In genomic region chr21:36399736-36400135, GRCh38 we compare ENCODE assay signal across 6 cellular contexts. TPM values are rescaled to one million over a fixed set of nuclear protein-coding genes. Genes with fewer than 3 reads are reported as not detected.
A peak's percentile ranks its signal among the peaks of the same experiment; 100 is the strongest.
DNase-seq lines count a peak whose midpoint lies in the region; ATAC-seq and TF ChIP-seq lines count a peak whose summit lies in the region.
"Not testable (repeated sequence)": the region's sequence is repeated elsewhere in the genome, so short reads cannot be mapped to it uniquely, and the experiment has no call there.
"Had no signal": no experiment of that assay in that cellular context is flagged by ENCODE, and none has a peak within 500 bp of the region (broad histone marks: within the 10 kb centered on the region; RNA-seq: fewer than 3 reads in every experiment).

No MANE protein-coding gene starts in this region.

- H3K4me3 ChIP-seq in trophoblast cell (ENCODE audit: low read depth, low read length); upper lobe of right lung: not testable (repeated sequence)

- H3K9me3 Mint-ChIP-seq in WTC11: not testable (repeated sequence)

- H3K79me1 ChIP-seq in trophoblast cell (ENCODE audit: low read length): not testable (repeated sequence)

- H3K4me2 ChIP-seq in trophoblast cell (ENCODE audit: low read length): not testable (repeated sequence)

- not testable (repeated sequence) for H3K27me3 ChIP-seq in trophoblast cell (ENCODE audit: insufficient read depth, low read length); upper lobe of right lung

- TF ChIP-seq CTCF in WTC11 (IDR thresholded peaks at IDR 0.05); upper lobe of right lung (IDR thresholded peaks at IDR 0.05): not testable (repeated sequence)

- CTCF ChIA-PET in WTC11 (lab: Charles Lee): interaction anchor here (0.6 kb wide), 1 partner anchor 278 kb away, joined by 3 read pairs; no protein-coding TSS in a partner anchor

- not testable (repeated sequence) for H3K9ac ChIP-seq in trophoblast cell (ENCODE audit: low read length)

- peaks cover 20 to 26% of the 10 kb centered on the region in 2 experiments for H3K36me3 ChIP-seq in trophoblast cell (ENCODE audit: control insufficient read depth in 1 of 2, insufficient read depth in 2 of 2, low read length in 2 of 2)
- not testable (repeated sequence) for H3K36me3 ChIP-seq in upper lobe of right lung

- not testable (repeated sequence) for H3K14ac ChIP-seq in trophoblast cell (ENCODE audit: low read length)

- intact Hi-C loops in sciatic nerve (cut with DNase I); upper lobe of right lung (cut with DNase I): not testable (repeated sequence)

- not testable (repeated sequence) for H4K91ac ChIP-seq in trophoblast cell (ENCODE audit: low read depth, low read length)

- H3K4me3 Mint-ChIP-seq in WTC11: not testable (repeated sequence)

- not testable (repeated sequence) for H2BK5ac ChIP-seq in trophoblast cell (ENCODE audit: low read depth, low read length, poor library complexity)

- not testable (repeated sequence) for H3K27me3 Mint-ChIP-seq in WTC11 (ENCODE audit: low read depth)

- not testable (repeated sequence) for H4K12ac ChIP-seq in trophoblast cell (ENCODE audit: low read depth, low read length)

- H3K9me3 ChIP-seq in trophoblast cell (ENCODE audit: insufficient read depth, low read depth, low read length); upper lobe of right lung: not testable (repeated sequence)

- peak overlapping the region; percentile 60; the same call in 1 of the 2 replicates for H3K27ac Mint-ChIP-seq in WTC11

- not testable (repeated sequence) for DNase-seq in WTC11 (ENCODE audit: low spot score)
- DNase-seq in mesenteric fat pad (ENCODE audit: low spot score) (peak; percentile 53), trophoblast cell (peak; percentile 41 to 65), sciatic nerve (ENCODE audit: low spot score) (peak; percentile 12), upper lobe of right lung (peak; percentile 29)

- H3K4me1 ChIP-seq in trophoblast cell (ENCODE audit: control insufficient read depth in 1 of 2, insufficient read depth in 2 of 2, low read length in 2 of 2); upper lobe of right lung: not testable (repeated sequence)

- H2BK12ac ChIP-seq in trophoblast cell (ENCODE audit: low read length): not testable (repeated sequence)

- not testable (repeated sequence) for H2BK120ac ChIP-seq in trophoblast cell (ENCODE audit: insufficient read depth, low read length, poor library complexity)

- H3K27ac ChIP-seq in trophoblast cell (ENCODE audit: low read depth, low read length); upper lobe of right lung: not testable (repeated sequence)

- not testable (repeated sequence) for H4K8ac ChIP-seq in trophoblast cell (ENCODE audit: low read depth, low read length)

- no CpG with 5 or more reads among the region's 9 CpGs for WGBS in trophoblast cell (ENCODE audit: extremely low coverage, insufficient coverage, insufficient read length)

- peaks cover 52% of the 10 kb centered on the region for H3K36me3 Mint-ChIP-seq in WTC11

- not testable (repeated sequence) for H3K4ac ChIP-seq in trophoblast cell (ENCODE audit: low read depth, low read length)

- not testable (repeated sequence) for H3K18ac ChIP-seq in trophoblast cell (ENCODE audit: low read length)

- H3K4me1 Mint-ChIP-seq in WTC11: not testable (repeated sequence)

- H3K79me2 ChIP-seq in trophoblast cell (ENCODE audit: control insufficient read depth, insufficient read depth, low read length, poor library complexity): not testable (repeated sequence)

- POLR2A ChIA-PET in WTC11 (lab: Charles Lee): not testable (repeated sequence)

- not testable (repeated sequence) for H2AK5ac ChIP-seq in trophoblast cell (ENCODE audit: low read length)

- H3K23ac ChIP-seq in trophoblast cell (ENCODE audit: low read length): not testable (repeated sequence)

- H2AFZ ChIP-seq in trophoblast cell (ENCODE audit: insufficient read depth, low read length, poor library complexity): not testable (repeated sequence)

- ATAC-seq in WTC11, sciatic nerve, upper lobe of right lung: not testable (repeated sequence)

RNA-seq across cellular contexts. Expression of gene CHAF1B, which starts 14.5 kb away (rescaled TPM):
- total RNA-seq in WTC11 (2021): 15.1 to 20.7 TPM (median 16.6 TPM) in 3 replicates
- total RNA-seq in mesenteric fat pad: 1.2 TPM
- polyA plus RNA-seq in trophoblast cell (2013): 7.7 and 8.0 TPM in 2 replicates
- 2.5 TPM for total RNA-seq in sciatic nerve
- total RNA-seq in upper lobe of right lung: 0.67 TPM
- polyA plus RNA-seq: CD14-positive monocyte had no signal
